ENCODE assay signal across 28 cellular contexts in genomic region chr20:21026951-21027350, GRCh38.
"Had no signal": no experiment of that assay in that cellular context is flagged by ENCODE, and none has a peak within 500 bp of the region (broad histone marks: within the 10 kb centered on the region; RNA-seq: fewer than 3 reads in every experiment).

No MANE protein-coding gene starts in this region.

- H3K4me3 ChIP-seq: adrenal gland, SJSA1 had no signal

- H3K27ac Mint-ChIP-seq: activated B cell treated with CpG ODN at 0.5 μM for 24 hours; activated CD4-positive, alpha-beta memory T cell treated with anti-CD3 and anti-CD28 coated beads for 36 hours; activated naive CD4-positive, alpha-beta T cell treated with anti-CD3 and anti-CD28 coated beads for 36 hours; activated naive CD4-positive, alpha-beta T cell treated with anti-CD3 and anti-CD28 coated beads, Interleukin-2, amount 50 U/mL, for 72 hours; activated T-helper 1 cell treated with anti-CD3 and anti-CD28 coated beads, Interleukin-12 subunit alpha, Interleukin-12 subunit beta, Interleukin-2, Interleukin-4 antibody, amounts not matched to agents 30 ng/mL and 10 ng/mL and 1 ng/mL, durations not matched to agents 14 hours and 24 hours and 36 hours; T-helper 1 cell treated with Interleukin-12 subunit alpha and Interleukin-12 subunit beta and Interleukin-4 antibody, amounts not matched to agents 30 μg/mL and 1 μg/mL, for 36 hours; T-helper 2 cell treated with Interferon-gamma antibody and Interleukin-4, amounts not matched to agents 5 μg/mL and 100 μg/mL, for 36 hours had no signal

- H3K4me2 ChIP-seq: SK-N-SH had no signal

- H3K9ac ChIP-seq: SK-N-SH had no signal

- H3K4me1 ChIP-seq: adrenal gland, SJSA1 had no signal

- H3K27me3 ChIP-seq: adrenal gland, brain microvascular endothelial cell, SJSA1 had no signal

- ATAC-seq: activated naive CD4-positive, alpha-beta T cell treated with anti-CD3 and anti-CD28 coated beads, Interleukin-2, amount 50 U/mL, for 72 hours; activated T-cell treated with anti-CD3 and anti-CD28 coated beads, Interleukin-2, amount 50 U/mL, for 4 hours had no signal

- H3K27ac ChIP-seq: adrenal gland, brain microvascular endothelial cell, SJSA1 had no signal

- DNase-seq: activated B cell treated with CpG ODN at 0.5 μM for 24 hours; activated CD4-positive, alpha-beta memory T cell treated with anti-CD3 and anti-CD28 coated beads for 36 hours; activated CD4-positive, alpha-beta T cell treated with anti-CD3 and anti-CD28 coated beads for 4 hours; activated CD4-positive, alpha-beta T cell treated with anti-CD3 and anti-CD28 coated beads, Interleukin-2, amount 50 U/mL, for 1 hour; activated CD4-positive, CD25-positive, alpha-beta regulatory T cell treated with anti-CD3 and anti-CD28 coated beads, Interleukin-2, amount 50 U/mL, for 72 hours; activated CD8-positive, alpha-beta memory T cell treated with anti-CD3 and anti-CD28 coated beads, Interleukin-2, amount 50 U/mL, for 4 hours; activated gamma-delta T cell treated with Interleukin-2 at 50 U/mL for 16 hours; activated naive CD4-positive, alpha-beta T cell treated with anti-CD3 and anti-CD28 coated beads for 36 hours; activated T-cell treated with anti-CD3 and anti-CD28 coated beads for 4 hours; activated T-cell treated with anti-CD3 and anti-CD28 coated beads, Interleukin-2, amount 50 U/mL, for 4 hours; adrenal gland; anterior cingulate cortex; brain microvascular endothelial cell; central memory CD4-positive, alpha-beta T cell; NCI-H1092 treated with DMSO at 0.1 percent for 48 hours; NCI-H1417; NCI-H187; NCI-H2029 treated with DMSO at 0.1 percent for 48 hours; NCI-H2107; NCI-H2171 had no signal

- H3K4me1 Mint-ChIP-seq: activated B cell treated with CpG ODN at 0.5 μM for 24 hours had no signal

- H3K36me3 Mint-ChIP-seq: activated CD4-positive, alpha-beta memory T cell treated with anti-CD3 and anti-CD28 coated beads for 36 hours; activated naive CD4-positive, alpha-beta T cell treated with anti-CD3 and anti-CD28 coated beads, Interleukin-2, amount 50 U/mL, for 72 hours had no signal

- FAIRE-seq: colon, TTC549 had no signal

- H3K36me3 ChIP-seq: adrenal gland, brain microvascular endothelial cell, SJSA1 had no signal

- H3K9me3 Mint-ChIP-seq: activated B cell treated with CpG ODN at 0.5 μM for 24 hours; activated CD4-positive, alpha-beta memory T cell treated with anti-CD3 and anti-CD28 coated beads for 36 hours; activated naive CD4-positive, alpha-beta T cell treated with anti-CD3 and anti-CD28 coated beads for 36 hours; activated naive CD4-positive, alpha-beta T cell treated with anti-CD3 and anti-CD28 coated beads, Interleukin-2, amount 50 U/mL, for 72 hours; activated T-cell treated with anti-CD3 and anti-CD28 coated beads, Interleukin-2, amount 50 U/mL, for 4 hours; activated T-helper 1 cell treated with anti-CD3 and anti-CD28 coated beads, Interleukin-12 subunit alpha, Interleukin-12 subunit beta, Interleukin-2, Interleukin-4 antibody, amounts not matched to agents 30 ng/mL and 10 ng/mL and 1 ng/mL, durations not matched to agents 14 hours and 24 hours and 36 hours; T-helper 1 cell treated with Interleukin-12 subunit alpha and Interleukin-12 subunit beta and Interleukin-4 antibody, amounts not matched to agents 30 μg/mL and 1 μg/mL, for 36 hours; T-helper 2 cell treated with Interferon-gamma antibody and Interleukin-4, amounts not matched to agents 5 μg/mL and 100 μg/mL, for 36 hours had no signal

- H3K4me3 Mint-ChIP-seq: activated B cell treated with CpG ODN at 0.5 μM for 24 hours; activated CD4-positive, alpha-beta memory T cell treated with anti-CD3 and anti-CD28 coated beads for 36 hours; activated naive CD4-positive, alpha-beta T cell treated with anti-CD3 and anti-CD28 coated beads for 36 hours; activated T-cell treated with anti-CD3 and anti-CD28 coated beads, Interleukin-2, amount 50 U/mL, for 4 hours; activated T-helper 1 cell treated with anti-CD3 and anti-CD28 coated beads, Interleukin-12 subunit alpha, Interleukin-12 subunit beta, Interleukin-2, Interleukin-4 antibody, amounts not matched to agents 30 ng/mL and 10 ng/mL and 1 ng/mL, durations not matched to agents 14 hours and 24 hours and 36 hours; T-helper 1 cell treated with Interleukin-12 subunit alpha and Interleukin-12 subunit beta and Interleukin-4 antibody, amounts not matched to agents 30 μg/mL and 1 μg/mL, for 36 hours; T-helper 2 cell treated with Interferon-gamma antibody and Interleukin-4, amounts not matched to agents 5 μg/mL and 100 μg/mL, for 36 hours had no signal

- H3K9me3 ChIP-seq: adrenal gland, SJSA1, SK-N-SH had no signal
